ENCODE assay signal across 1 cellular context in genomic region chr19:39390759-39391592, GRCh38.
TF ChIP-seq lines count a peak whose summit lies in the region.

TSS of gene MED29 (plus strand) at chr19:39391378. CDS start at chr19:39391423, 45 bp downstream.
TSS of gene PAF1 (minus strand) at chr19:39391106. CDS start at chr19:39390864, 242 bp downstream.

TF ChIP-seq in K562, 482 proteins besides CTCF, POLR2A, EP300 and RAD21 (continued from another document and continues in another):
- TF ChIP-seq TSHZ1 (CRISPR knock-in tag; IDR thresholded peaks at IDR 0.05) = no peak
- TF ChIP-seq BCLAF1 (IDR thresholded peaks at IDR 0.05; ENCODE audit: borderline replicate concordance in 1 of 2, control insufficient read depth in 1 of 2, low read depth in 2 of 2, low read length in 1 of 2) = no peak
- no peak for TF ChIP-seq RBM39 (optimal IDR thresholded peaks at IDR 0.05; ENCODE audit: low read depth, low read length)
- no peak for TF ChIP-seq BRCA1 (IDR thresholded peaks at IDR 0.05)
- no peak for TF ChIP-seq BRCA1 (CRISPR knock-in tag; IDR thresholded peaks at IDR 0.05)
- peak; percentile 78; the same call in 1 of the 2 replicates for TF ChIP-seq FOXO4 (CRISPR knock-in tag; IDR thresholded peaks at IDR 0.05)
- TF ChIP-seq SREBF2 (CRISPR knock-in tag; IDR thresholded peaks at IDR 0.05) = no peak
- TF ChIP-seq ZNF407 (IDR thresholded peaks at IDR 0.05; ENCODE audit: low read depth) = peak; percentile 86
- no peak for TF ChIP-seq CBX8 (IDR thresholded peaks at IDR 0.05; ENCODE audit: borderline replicate concordance, extremely low read depth, low read depth, low read length, poor library complexity, severe bottlenecking)
- TF ChIP-seq ARNT (IDR thresholded peaks at IDR 0.05) = no peak
- TF ChIP-seq VEZF1 (CRISPR knock-in tag; IDR thresholded peaks at IDR 0.05) = no peak; the same call in none of the 2 replicates
- TF ChIP-seq CTBP1 (IDR thresholded peaks at IDR 0.05; ENCODE audit: borderline replicate concordance) = peak; percentile 82
- TF ChIP-seq HNRNPK (IDR thresholded peaks at IDR 0.05; ENCODE audit: low read depth, low read length, poor library complexity, severe bottlenecking) = no peak
- TF ChIP-seq TFE3 (CRISPR knock-in tag; IDR thresholded peaks at IDR 0.05) = no peak
- no peak for TF ChIP-seq SMAD3 (CRISPR knock-in tag; conservative IDR thresholded peaks at IDR 0.05)
- TF ChIP-seq MAZ (CRISPR knock-in tag; conservative IDR thresholded peaks at IDR 0.05 in 1 of 2, IDR thresholded peaks at IDR 0.05 in 1 of 2) = peak; percentile 76 to 87; a peak in 3 of 4 replicates
